9 cellular contexts compared by ENCODE assay signal in genomic region chr1:58814251-58815068, GRCh38. TPM values are rescaled to one million over a fixed set of nuclear protein-coding genes. Genes with fewer than 3 reads are reported as not detected.
DNase-seq lines count a peak whose midpoint lies in the region; ATAC-seq and TF ChIP-seq lines count a peak whose summit lies in the region.
"Had no signal": no experiment of that assay in that cellular context is flagged by ENCODE, and none has a peak within 500 bp of the region (broad histone marks: within the 10 kb centered on the region; RNA-seq: fewer than 3 reads in every experiment).

No MANE protein-coding gene starts in this region.

- H3K36me3 ChIP-seq in neutrophil, result no peaks in the 10 kb centered on the region

- intact Hi-C loops in Calu3 (cut with micrococcal nuclease; ENCODE audit: unreplicated experiment), result loop anchor here (1.0 to 10.0 kb wide), 4 partner anchors 29 to 480 kb away; partner anchors contain the start of gene FGGY

- CTCF ChIA-PET in Calu3 (lab: Charles Lee), result interaction anchor here (0.6 to 2.1 kb wide), 7 partner anchors 28 to 1960 kb away, joined by 3 to 10 read pairs (median 5); no protein-coding TSS in a partner anchor

- H3K4me3 Mint-ChIP-seq in Calu3 (ENCODE audit: low read depth, unreplicated experiment) (peak overlapping the region; percentile 85), T-helper 17 cell (peak overlapping the region; percentile 89)

- H3K27ac Mint-ChIP-seq in Calu3 (ENCODE audit: unreplicated experiment), result peak overlapping the region; percentile 98
- peak overlapping the region; percentile 94 for H3K27ac Mint-ChIP-seq in T-helper 17 cell

- H3K27me3 ChIP-seq in foreskin keratinocyte (no peaks in the 10 kb centered on the region), neutrophil (no peaks in the 10 kb centered on the region)

- H3K9me3 ChIP-seq in T-helper 17 cell (ENCODE audit: control insufficient read depth, low read length, poor library complexity, severe bottlenecking) (no peaks in the 10 kb centered on the region), neutrophil (no peaks in the 10 kb centered on the region)

- TSS peak; percentile 82 for BruUV-seq in Calu3 (replicated peaks; lab: Mats Ljungman, UMichigan)

- DNase-seq in Calu3, result peak; percentile 83
- DNase-seq in T-helper 17 cell, result no peak
- DNase-seq in foreskin keratinocyte, result no peak
- no peak for DNase-seq in superior temporal gyrus (ENCODE audit: extremely low spot score)
- DNase-seq in EL, result no peak

- peaks cover 45% of the 10 kb centered on the region for H3K36me3 Mint-ChIP-seq in Calu3 (ENCODE audit: insufficient read depth, unreplicated experiment)
- no peaks in the 10 kb centered on the region for H3K36me3 Mint-ChIP-seq in T-helper 17 cell (ENCODE audit: low read depth)

- H3K27me3 Mint-ChIP-seq in Calu3 (ENCODE audit: unreplicated experiment) (no peaks in the 10 kb centered on the region), T-helper 17 cell (no peaks in the 10 kb centered on the region)

- ATAC-seq in T-helper 17 cell (no peak), foreskin keratinocyte (peak; percentile 18), HG02885 (IDR thresholded peaks at IDR 0.05; ENCODE audit: poor library complexity, unreplicated experiment) (no peak), GM18868 (IDR thresholded peaks at IDR 0.05; ENCODE audit: unreplicated experiment) (no peak)

- H3K9me3 Mint-ChIP-seq in Calu3 (ENCODE audit: low read depth, unreplicated experiment), result no peaks in the 10 kb centered on the region

- H3K4me1 ChIP-seq in foreskin keratinocyte (peaks cover 70% of the 10 kb centered on the region), neutrophil (ENCODE audit: control insufficient read depth in 1 of 2, insufficient read depth in 1 of 2, low read depth in 1 of 2, low read length in 1 of 2) (peaks cover 34 to 41% of the 10 kb centered on the region in 2 experiments)

- peak overlapping the region; percentile 86 to 92 for H3K4me3 ChIP-seq in neutrophil (ENCODE audit: low read depth in 1 of 2, low read length in 1 of 2)

- TF ChIP-seq CTCF in Calu3 (IDR thresholded peaks at IDR 0.05; ENCODE audit: unreplicated experiment), result no peak
- no peak for TF ChIP-seq CTCF in foreskin keratinocyte (conservative IDR thresholded peaks at IDR 0.05)
- no peak for TF ChIP-seq CTCF in neutrophil (IDR thresholded peaks at IDR 0.05)

- H3K27ac ChIP-seq in foreskin keratinocyte (peak overlapping the region; percentile 58), neutrophil (peak overlapping the region; percentile 89)
- H3K27ac ChIP-seq: VCaP had no signal

- H3K4me1 Mint-ChIP-seq in Calu3 (ENCODE audit: low read depth, unreplicated experiment), result peaks cover 58% of the 10 kb centered on the region
- peaks cover 33% of the 10 kb centered on the region for H3K4me1 Mint-ChIP-seq in T-helper 17 cell

RNA-seq across cellular contexts. Expression of gene JUN, which starts 30.6 kb away (rescaled TPM):
- 76.5 and 89.3 TPM in 2 replicates for total RNA-seq in Calu3 (2022)
- 1,000 to 10,000 TPM; 1,878 to 2,007 TPM for total RNA-seq in T-helper 17 cell
- 54.8 and 56.1 TPM in 2 replicates for total RNA-seq in foreskin keratinocyte
- polyA plus RNA-seq in foreskin keratinocyte, result 39.9 and 43.7 TPM in 2 replicates

Comparison
In these comparisons a context has a peak if more than half of its experiments do, and no peak if none do; other contexts are left out.
1. RNA of gene JUN, which starts 30.6 kb away (total RNA-seq): 1,878 to 2,007 TPM in T-helper 17 cell; 76.5 to 89.3 TPM in Calu3 and 54.8 to 56.1 TPM in foreskin keratinocyte; every median in the first group is over 10 times any median in the second.